In genomic region chr13:113588394-113589111, GRCh38 we compare ENCODE assay signal across 14 cellular contexts. TPM values are rescaled to one million over a fixed set of nuclear protein-coding genes. Genes with fewer than 3 reads are reported as not detected.
A peak's percentile ranks its signal among the peaks of the same experiment; 100 is the strongest.
DNase-seq lines count a peak whose midpoint lies in the region; ATAC-seq and FAIRE-seq lines count a peak whose summit lies in the region.
"Had no signal": no experiment of that assay in that cellular context is flagged by ENCODE, and none has a peak within 500 bp of the region (broad histone marks: within the 10 kb centered on the region; RNA-seq: fewer than 3 reads in every experiment).

No MANE protein-coding gene starts in this region.

- H3K4ac ChIP-seq in trophoblast cell (ENCODE audit: low read depth, low read length): peak overlapping the region; percentile 41

- H3K4me3 Mint-ChIP-seq in CD8-positive, alpha-beta memory T cell: peak overlapping the region in 2 of 7 donors; percentile 5 to 90
- no peak overlapping the region for H3K4me3 Mint-ChIP-seq in central memory CD8-positive, alpha-beta T cell

- peaks cover 32% of the 10 kb centered on the region for H3K4me1 ChIP-seq in CD8-positive, alpha-beta memory T cell (ENCODE audit: insufficient read depth, low read length)
- peaks cover 0 to 3% of the 10 kb centered on the region in 2 experiments for H3K4me1 ChIP-seq in trophoblast cell (ENCODE audit: control insufficient read depth in 1 of 2, insufficient read depth in 2 of 2, low read length in 2 of 2)

- POLR2A ChIA-PET in CD8-positive, alpha-beta memory T cell (lab: Charles Lee): no interaction called here

- H2BK12ac ChIP-seq in trophoblast cell (ENCODE audit: low read length): no peak overlapping the region

- no peaks in the 10 kb centered on the region for H3K79me1 ChIP-seq in trophoblast cell (ENCODE audit: low read length)

- H3K9me3 ChIP-seq in CD8-positive, alpha-beta memory T cell (ENCODE audit: low read length): no peaks in the 10 kb centered on the region
- H3K9me3 ChIP-seq in trophoblast cell (ENCODE audit: insufficient read depth, low read depth, low read length): no peaks in the 10 kb centered on the region

- no peaks in the 10 kb centered on the region for H3K27me3 ChIP-seq in CD8-positive, alpha-beta memory T cell (ENCODE audit: insufficient read depth, low read length, poor library complexity, severe bottlenecking)
- H3K27me3 ChIP-seq in trophoblast cell (ENCODE audit: insufficient read depth, low read length): no peaks in the 10 kb centered on the region
- H3K27me3 ChIP-seq: brain microvascular endothelial cell had no signal

- no peak overlapping the region for H2BK120ac ChIP-seq in trophoblast cell (ENCODE audit: insufficient read depth, low read length, poor library complexity)

- no peak overlapping the region for H4K12ac ChIP-seq in trophoblast cell (ENCODE audit: low read depth, low read length)

- CTCF ChIA-PET in CD8-positive, alpha-beta memory T cell (lab: Charles Lee): no interaction called here

- no peak overlapping the region for H3K18ac ChIP-seq in trophoblast cell (ENCODE audit: low read length)

- no peak overlapping the region for H3K4me2 ChIP-seq in trophoblast cell (ENCODE audit: low read length)

- peaks cover 0 to 21% (median 10%) of the 10 kb centered on the region in 3 donors for H3K36me3 Mint-ChIP-seq in CD8-positive, alpha-beta memory T cell
- H3K36me3 Mint-ChIP-seq in central memory CD8-positive, alpha-beta T cell (ENCODE audit: insufficient read depth): peaks cover 10% of the 10 kb centered on the region

- peaks cover 13% of the 10 kb centered on the region for H3K79me2 ChIP-seq in trophoblast cell (ENCODE audit: control insufficient read depth, insufficient read depth, low read length, poor library complexity)

- H3K23ac ChIP-seq in trophoblast cell (ENCODE audit: low read length): no peak overlapping the region

- H3K14ac ChIP-seq in trophoblast cell (ENCODE audit: low read length): no peak overlapping the region

- H3K27ac ChIP-seq in CD8-positive, alpha-beta memory T cell (ENCODE audit: low read depth, low read length): no peak overlapping the region
- no peak overlapping the region for H3K27ac ChIP-seq in trophoblast cell (ENCODE audit: low read depth, low read length)
- H3K27ac ChIP-seq: brain microvascular endothelial cell had no signal

- H2AFZ ChIP-seq in trophoblast cell (ENCODE audit: insufficient read depth, low read length, poor library complexity): no peak overlapping the region

- H3K36me3 ChIP-seq in CD8-positive, alpha-beta memory T cell (ENCODE audit: insufficient read depth, low read length): no peaks in the 10 kb centered on the region
- peaks cover 38 to 45% of the 10 kb centered on the region in 2 experiments for H3K36me3 ChIP-seq in trophoblast cell (ENCODE audit: control insufficient read depth in 1 of 2, insufficient read depth in 2 of 2, low read length in 2 of 2)

- peak; percentile 23 for FAIRE-seq in GM19239 (lab: Jason Lieb, UNC)
- FAIRE-seq: endometrium, keratinocyte, TTC549 had no signal

- H3K4me3 ChIP-seq in CD8-positive, alpha-beta memory T cell (ENCODE audit: low read length): no peak overlapping the region
- H3K4me3 ChIP-seq in trophoblast cell (ENCODE audit: low read depth, low read length): no peak overlapping the region

- H3K27ac Mint-ChIP-seq in CD8-positive, alpha-beta memory T cell: peak overlapping the region in 5 of 8 donors; percentile 11 to 77 (median 59)
- H3K27ac Mint-ChIP-seq in central memory CD8-positive, alpha-beta T cell (ENCODE audit: low read depth): peak overlapping the region; percentile 0

- H4K8ac ChIP-seq in trophoblast cell (ENCODE audit: low read depth, low read length): no peak overlapping the region

- 100% methylated on average over 2 of the region's 6 CpGs for WGBS in trophoblast cell (ENCODE audit: extremely low coverage, insufficient coverage, insufficient read length)

- ATAC-seq in central memory CD8-positive, alpha-beta T cell (replicated peaks; ENCODE audit: extremely low read depth, poor library complexity, severe bottlenecking): no peak

- no peak overlapping the region for H2AK5ac ChIP-seq in trophoblast cell (ENCODE audit: low read length)

- peaks cover 37 to 50% (median 45%) of the 10 kb centered on the region in 3 donors for H3K4me1 Mint-ChIP-seq in CD8-positive, alpha-beta memory T cell
- H3K4me1 Mint-ChIP-seq in central memory CD8-positive, alpha-beta T cell: peaks cover 38% of the 10 kb centered on the region

- DNase-seq in CD8-positive, alpha-beta memory T cell: peak in 1 of 5 donors; percentile 4
- DNase-seq in GM19239 (ENCODE audit: insufficient read length, low spot score) (no peak), trophoblast cell (no peak), DMS53 treated with DMSO at 0.1 percent for 48 hours (lab: John Stamatoyannopoulos, UW; ENCODE audit: unreplicated experiment) (no peak), SIG-M5 (lab: John Stamatoyannopoulos, UW) (no peak), superior temporal gyrus (ENCODE audit: extremely low spot score) (no peak)
- DNase-seq in central memory CD8-positive, alpha-beta T cell (ENCODE audit: low spot score in 2 of 2): no peak
- DNase-seq: brain microvascular endothelial cell, GOT3, NCI-H2107, SHP77 treated with DMSO at 0.1 percent for 48 hours had no signal

- H4K91ac ChIP-seq in trophoblast cell (ENCODE audit: low read depth, low read length): no peak overlapping the region

- no peak overlapping the region for H2BK5ac ChIP-seq in trophoblast cell (ENCODE audit: low read depth, low read length, poor library complexity)

- no peak overlapping the region for H3K9ac ChIP-seq in trophoblast cell (ENCODE audit: low read length)

- H3K9me3 Mint-ChIP-seq in CD8-positive, alpha-beta memory T cell: no peaks in the 10 kb centered on the region
- H3K9me3 Mint-ChIP-seq in central memory CD8-positive, alpha-beta T cell: no peaks in the 10 kb centered on the region

- no peaks in the 10 kb centered on the region for H3K27me3 Mint-ChIP-seq in CD8-positive, alpha-beta memory T cell
- no peaks in the 10 kb centered on the region for H3K27me3 Mint-ChIP-seq in central memory CD8-positive, alpha-beta T cell

RNA-seq across cellular contexts. Expression of gene TFDP1, which starts 4.0 kb away (rescaled TPM):
- total RNA-seq in CD8-positive, alpha-beta memory T cell: 100 to 1,000 TPM; 176 to 184 TPM
- 59.6 TPM for polyA plus RNA-seq in CD8-positive, alpha-beta memory T cell
- polyA plus RNA-seq in trophoblast cell (2013): 59.9 and 61.4 TPM in 2 replicates
